Comparison of ENCODE assay signal across 30 cellular contexts in the genomic region with DNA sequence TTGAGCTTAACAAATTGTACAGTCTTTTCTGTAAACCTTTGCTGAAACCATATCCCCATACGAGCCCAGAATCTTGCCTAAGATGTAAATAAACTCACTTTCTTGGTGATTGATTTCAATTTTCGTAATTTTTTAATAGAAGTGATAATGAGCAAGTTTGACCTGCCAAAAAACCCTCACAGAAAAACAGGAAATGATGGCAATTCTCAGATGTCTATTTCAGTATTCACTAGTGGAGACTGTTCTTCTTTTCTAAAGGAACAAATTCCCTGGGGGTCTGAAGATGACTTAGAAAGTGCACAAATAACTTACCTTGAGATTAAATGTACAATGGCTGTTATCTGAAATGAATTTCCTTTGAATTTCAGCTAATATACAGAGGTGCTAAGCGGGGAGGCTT.
DNase-seq lines count a peak whose midpoint lies in the region; ATAC-seq and TF ChIP-seq lines count a peak whose summit lies in the region.
"Had no signal": no experiment of that assay in that cellular context is flagged by ENCODE, and none has a peak within 500 bp of the region (broad histone marks: within the 10 kb centered on the region; RNA-seq: fewer than 3 reads in every experiment).

No MANE protein-coding gene starts in this region.

- peak overlapping the region; percentile 3 for H2AFZ ChIP-seq in hepatocyte

- peak; percentile 5 for DNase-seq in GM13976 (ENCODE audit: low spot score)
- DNase-seq in hepatocyte (ENCODE audit: low spot score) = no peak
- DNase-seq in activated CD4-positive, alpha-beta memory T cell treated with anti-CD3 and anti-CD28 coated beads, Interleukin-2, amount 10 ng/mL, durations not matched to agents 7 days and 5 days = no peak
- no peak for DNase-seq in activated CD4-positive, alpha-beta T cell treated with anti-CD3 and anti-CD28 coated beads, Interleukin-2, amount 50 U/mL, for 48 hours
- DNase-seq in A673 (ENCODE audit: low spot score) = no peak
- DNase-seq: activated CD4-positive, alpha-beta T cell treated with anti-CD3 and anti-CD28 coated beads for 48 hours; activated CD8-positive, alpha-beta memory T cell treated with anti-CD3 and anti-CD28 coated beads, Interleukin-2, amount 10 ng/mL, durations not matched to agents 7 days and 5 days; CD4-positive, alpha-beta memory T cell; DMS 273 treated with DMSO at 0.1 percent for 48 hours; GDM1; GOT3; heart left ventricle; Karpas-422; left colon; mesendoderm; NCI-H187 treated with DMSO at 0.1 percent for 48 hours; NCI-H226; NCI-H82; occipital lobe; SJCRH30; small intestine; stimulated activated CD4-positive, alpha-beta T cell treated with anti-CD3 and anti-CD28 coated beads, Interleukin-2, amount 100 ng/mL, for 24 hours; stimulated activated naive CD4-positive, alpha-beta T cell; T-helper 1 cell had no signal

- no peaks in the 10 kb centered on the region for H3K4me1 Mint-ChIP-seq in activated CD4-positive, alpha-beta memory T cell treated with anti-CD3 and anti-CD28 coated beads, Interleukin-2, amount 10 ng/mL, durations not matched to agents 7 days and 5 days
- H3K4me1 Mint-ChIP-seq: activated CD8-positive, alpha-beta memory T cell treated with anti-CD3 and anti-CD28 coated beads, Interleukin-2, amount 10 ng/mL, durations not matched to agents 7 days and 5 days; CD4-positive, alpha-beta memory T cell had no signal

- no peaks in the 10 kb centered on the region for H3K9me2 ChIP-seq in hepatocyte (replicated peaks; ENCODE audit: insufficient read depth)

- no peaks in the 10 kb centered on the region for H4K20me1 ChIP-seq in hepatocyte (ENCODE audit: insufficient read depth, poor library complexity, severe bottlenecking)

- no peaks in the 10 kb centered on the region for H3K36me3 ChIP-seq in hepatocyte (replicated peaks; ENCODE audit: insufficient read depth, low read depth)
- no peaks in the 10 kb centered on the region for H3K36me3 ChIP-seq in A673 (ENCODE audit: insufficient read depth, low read length, poor library complexity, severe bottlenecking)
- H3K36me3 ChIP-seq: heart left ventricle, SJCRH30, thoracic aorta, vagina had no signal

- no peaks in the 10 kb centered on the region for H3K9me3 Mint-ChIP-seq in activated CD4-positive, alpha-beta memory T cell treated with anti-CD3 and anti-CD28 coated beads, Interleukin-2, amount 10 ng/mL, durations not matched to agents 7 days and 5 days
- H3K9me3 Mint-ChIP-seq: CD4-positive, alpha-beta memory T cell had no signal

- H3K27me3 Mint-ChIP-seq in activated CD4-positive, alpha-beta memory T cell treated with anti-CD3 and anti-CD28 coated beads, Interleukin-2, amount 10 ng/mL, durations not matched to agents 7 days and 5 days = no peaks in the 10 kb centered on the region
- H3K27me3 Mint-ChIP-seq: activated CD8-positive, alpha-beta memory T cell treated with anti-CD3 and anti-CD28 coated beads, Interleukin-2, amount 10 ng/mL, durations not matched to agents 7 days and 5 days; activated naive CD8-positive, alpha-beta T cell had no signal

- H3K27ac ChIP-seq in hepatocyte (no peak overlapping the region), A673 (ENCODE audit: low read depth, low read length, poor library complexity, severe bottlenecking) (no peak overlapping the region)
- H3K27ac ChIP-seq: SJCRH30, vagina had no signal

- CTCF ChIA-PET in activated CD4-positive, alpha-beta memory T cell treated with anti-CD3 and anti-CD28 coated beads, Interleukin-2, amount 10 ng/mL, durations not matched to agents 7 days and 5 days (lab: Charles Lee) = no interaction called here
- CTCF ChIA-PET in A673 (lab: Charles Lee) = no interaction called here

- no peaks in the 10 kb centered on the region for H3K79me2 ChIP-seq in hepatocyte

- no TSS peak for BruUV-seq in A673 (replicated peaks; lab: Mats Ljungman, UMichigan)

- TF ChIP-seq CTCF in GM13976 (IDR thresholded peaks at IDR 0.05; ENCODE audit: borderline replicate concordance, control extremely low read depth, extremely low read depth, insufficient read depth, missing control alignments) (no peak), hepatocyte (IDR thresholded peaks at IDR 0.05; ENCODE audit: poor library complexity) (no peak), A673 (conservative IDR thresholded peaks at IDR 0.05; ENCODE audit: low read depth, low read length) (no peak)

- peaks cover 5% of the 10 kb centered on the region for H3K4me1 ChIP-seq in hepatocyte (ENCODE audit: insufficient read depth)
- no peaks in the 10 kb centered on the region for H3K4me1 ChIP-seq in A673 (ENCODE audit: insufficient read depth, low read length, poor library complexity, severe bottlenecking)
- H3K4me1 ChIP-seq: SJCRH30, vagina had no signal

- H3K36me3 Mint-ChIP-seq in activated CD4-positive, alpha-beta memory T cell treated with anti-CD3 and anti-CD28 coated beads, Interleukin-2, amount 10 ng/mL, durations not matched to agents 7 days and 5 days (ENCODE audit: low read depth) = no peaks in the 10 kb centered on the region
- H3K36me3 Mint-ChIP-seq: activated CD8-positive, alpha-beta memory T cell treated with anti-CD3 and anti-CD28 coated beads, Interleukin-2, amount 10 ng/mL, durations not matched to agents 7 days and 5 days; activated naive CD8-positive, alpha-beta T cell; CD4-positive, alpha-beta memory T cell had no signal

- H3K27me3 ChIP-seq in hepatocyte (no peaks in the 10 kb centered on the region), A673 (replicated peaks; ENCODE audit: insufficient read depth, low read depth, low read length, poor library complexity) (no peaks in the 10 kb centered on the region)
- H3K27me3 ChIP-seq: heart left ventricle, SJCRH30, vagina had no signal

- H3K4me3 ChIP-seq in hepatocyte = no peak overlapping the region
- no peak overlapping the region for H3K4me3 ChIP-seq in A673 (ENCODE audit: low read depth, low read length, poor library complexity, severe bottlenecking)
- H3K4me3 ChIP-seq: heart left ventricle, SJCRH30, thoracic aorta, vagina had no signal

- ATAC-seq in GM18907 (IDR thresholded peaks at IDR 0.05; ENCODE audit: unreplicated experiment) = peak; percentile 52
- peak; percentile 50 for ATAC-seq in HG03103 (IDR thresholded peaks at IDR 0.05; ENCODE audit: low read depth, unreplicated experiment)
- ATAC-seq: activated CD8-positive, alpha-beta memory T cell treated with anti-CD3 and anti-CD28 coated beads, Interleukin-2, amount 10 ng/mL, durations not matched to agents 7 days and 5 days; heart left ventricle; left colon; Panc1 had no signal

- intact Hi-C loops in A673 (cut with micrococcal nuclease; ENCODE audit: unreplicated experiment) = no loop called here

- H3K9me3 ChIP-seq in hepatocyte (ENCODE audit: low read depth) = no peaks in the 10 kb centered on the region
- H3K9me3 ChIP-seq in A673 (ENCODE audit: low read depth, low read length, poor library complexity, severe bottlenecking) = no peaks in the 10 kb centered on the region
- H3K9me3 ChIP-seq: heart left ventricle, SJCRH30, thoracic aorta, vagina had no signal

- no peak overlapping the region for H3K4me3 Mint-ChIP-seq in activated CD4-positive, alpha-beta memory T cell treated with anti-CD3 and anti-CD28 coated beads, Interleukin-2, amount 10 ng/mL, durations not matched to agents 7 days and 5 days
- H3K4me3 Mint-ChIP-seq: activated CD8-positive, alpha-beta memory T cell treated with anti-CD3 and anti-CD28 coated beads, Interleukin-2, amount 10 ng/mL, durations not matched to agents 7 days and 5 days; activated naive CD8-positive, alpha-beta T cell; CD4-positive, alpha-beta memory T cell had no signal

- no peak overlapping the region for H3K4me2 ChIP-seq in hepatocyte

- H3K27ac Mint-ChIP-seq in activated CD4-positive, alpha-beta memory T cell treated with anti-CD3 and anti-CD28 coated beads, Interleukin-2, amount 10 ng/mL, durations not matched to agents 7 days and 5 days = no peak overlapping the region
- H3K27ac Mint-ChIP-seq: activated CD8-positive, alpha-beta memory T cell treated with anti-CD3 and anti-CD28 coated beads, Interleukin-2, amount 10 ng/mL, durations not matched to agents 7 days and 5 days; activated naive CD8-positive, alpha-beta T cell; CD4-positive, alpha-beta memory T cell had no signal

- in situ Hi-C loops in GM13976 (cut with MboI; ENCODE audit: low sequenced_read_pairs, unreplicated experiment) = no loop called here

- 79% methylated on average over 3 of the region's 3 CpGs for WGBS in hepatocyte (ENCODE audit: low lambda C conversion rate, missing lambda C conversion rate)

- POLR2A ChIA-PET in activated CD4-positive, alpha-beta memory T cell treated with anti-CD3 and anti-CD28 coated beads, Interleukin-2, amount 10 ng/mL, durations not matched to agents 7 days and 5 days (lab: Charles Lee) = no interaction called here
- POLR2A ChIA-PET in A673 (lab: Charles Lee; ENCODE audit: low non-redundant PET) = no interaction called here
